26 cellular contexts compared by ENCODE assay signal in the genomic region with DNA sequence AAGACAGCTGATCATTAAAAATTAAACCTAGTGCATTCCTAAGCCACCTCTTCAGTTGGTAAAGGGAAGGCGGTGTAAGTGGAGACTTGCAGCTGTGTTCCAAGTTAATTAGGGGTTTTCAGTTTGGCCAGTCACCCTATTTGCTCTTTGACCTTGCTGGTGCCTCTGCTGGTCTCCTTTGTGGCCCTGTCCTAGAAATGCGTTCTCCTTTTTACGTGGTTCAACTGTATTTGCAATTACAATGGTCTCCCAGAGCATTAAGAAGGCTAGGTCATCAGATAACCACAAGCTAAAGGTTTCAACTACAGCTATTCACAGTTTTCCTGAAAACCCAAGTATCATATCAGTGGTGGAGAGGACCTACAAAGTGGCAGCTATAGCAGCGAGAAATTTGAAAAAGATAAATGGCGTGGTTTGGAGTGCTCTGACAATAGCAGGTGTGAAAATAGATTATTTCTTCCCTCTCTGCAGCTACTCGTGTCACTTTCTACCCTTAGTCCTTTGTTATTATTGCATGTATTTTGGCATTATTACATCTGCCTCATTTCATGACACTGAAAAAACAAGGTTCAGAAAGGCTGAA.
DNase-seq lines count a peak whose midpoint lies in the region; ATAC-seq and TF ChIP-seq lines count a peak whose summit lies in the region.
"Had no signal": no experiment of that assay in that cellular context is flagged by ENCODE, and none has a peak within 500 bp of the region (broad histone marks: within the 10 kb centered on the region; RNA-seq: fewer than 3 reads in every experiment).

No MANE protein-coding gene starts in this region.

- no peak overlapping the region for H2BK5ac ChIP-seq in H9 (ENCODE audit: insufficient read length, low read length)

- H3K4me1 ChIP-seq in H9 (ENCODE audit: insufficient read depth, low read length) = no peaks in the 10 kb centered on the region
- H3K4me1 ChIP-seq: esophagus muscularis mucosa, foreskin keratinocyte had no signal

- H2BK12ac ChIP-seq in H9 (ENCODE audit: insufficient read length, low read depth, low read length) = no peak overlapping the region

- no peak overlapping the region for H3K23ac ChIP-seq in H9 (ENCODE audit: insufficient read length, low read depth, low read length)

- H3K27ac Mint-ChIP-seq in H9 = peak overlapping the region in 2 of 3 experiments; percentile 2 to 65; a peak in 1 of 7 replicates
- peak overlapping the region; percentile 61; the same call in 1 of the 2 replicates for H3K27ac Mint-ChIP-seq in WTC11
- peak overlapping the region; percentile 58 for H3K27ac Mint-ChIP-seq in neural crest cell (ENCODE audit: unreplicated experiment)
- H3K27ac Mint-ChIP-seq: activated CD4-positive, alpha-beta T cell treated with anti-CD3 and anti-CD28 coated beads, Interleukin-2, amount 10 ng/mL, durations not matched to agents 7 days and 5 days; activated naive CD8-positive, alpha-beta T cell treated with anti-CD3 and anti-CD28 coated beads, Interleukin-2, amount 10 ng/mL, durations not matched to agents 7 days and 5 days; activated T-cell treated with anti-CD3 and anti-CD28 coated beads, Interleukin-2, amount 50 U/mL, for 24 hours; natural killer cell; stimulated activated effector memory CD8-positive, alpha-beta T cell treated with anti-CD3 and anti-CD28 coated beads, Interleukin-12 subunit alpha, Interleukin-12 subunit beta, amount 100 ng/mL, for 72 hours had no signal

- H3K4ac ChIP-seq in H9 (ENCODE audit: low read depth, low read length) = no peak overlapping the region

- no CpG with 5 or more reads among the region's 6 CpGs for WGBS in H9 (ENCODE audit: extremely low coverage, insufficient read length, low lambda C conversion rate)

- POLR2A ChIA-PET in WTC11 (lab: Charles Lee) = no interaction called here

- no peaks in the 10 kb centered on the region for H3K23me2 ChIP-seq in H9 (ENCODE audit: insufficient read length, low read depth, low read length, poor library complexity, severe bottlenecking)

- H3K4me3 Mint-ChIP-seq in H9 (no peak overlapping the region), WTC11 (no peak overlapping the region), neural crest cell (peak overlapping the region; percentile 52)
- H3K4me3 Mint-ChIP-seq: activated CD4-positive, alpha-beta T cell treated with anti-CD3 and anti-CD28 coated beads, Interleukin-2, amount 10 ng/mL, durations not matched to agents 7 days and 5 days; activated naive CD8-positive, alpha-beta T cell treated with anti-CD3 and anti-CD28 coated beads, Interleukin-2, amount 10 ng/mL, durations not matched to agents 7 days and 5 days; activated T-cell treated with anti-CD3 and anti-CD28 coated beads, Interleukin-2, amount 50 U/mL, for 24 hours; central memory CD8-positive, alpha-beta T cell; natural killer cell; stimulated activated effector memory CD8-positive, alpha-beta T cell treated with anti-CD3 and anti-CD28 coated beads, Interleukin-12 subunit alpha, Interleukin-12 subunit beta, amount 100 ng/mL, for 72 hours had no signal

- no peak for TF ChIP-seq POLR2A in NB4 (IDR thresholded peaks at IDR 0.05; ENCODE audit: extremely low read depth, insufficient read length)

- no peak overlapping the region for H2AK5ac ChIP-seq in H9 (ENCODE audit: insufficient read length, low read length)

- ATAC-seq in WTC11 = peak; percentile 47
- ATAC-seq: natural killer cell; stimulated activated effector memory CD8-positive, alpha-beta T cell treated with anti-CD3 and anti-CD28 coated beads, Interleukin-12 subunit alpha, Interleukin-12 subunit beta, amount 100 ng/mL, for 72 hours had no signal

- H3T11ph ChIP-seq in H9 (ENCODE audit: low read length) = no peak overlapping the region

- in situ Hi-C loops in GM13977 (cut with MboI; ENCODE audit: low pct_unique_long_range_greater_than_20kb, low sequenced_read_pairs, unreplicated experiment) = no loop called here

- CTCF ChIA-PET in WTC11 (lab: Charles Lee) = interaction anchor here (1.5 to 1.7 kb wide), 2 partner anchors 9 to 51 kb away, joined by 4 to 7 read pairs; no protein-coding TSS in a partner anchor

- peaks cover 15 to 24% of the 10 kb centered on the region in 2 experiments for H3K4me1 Mint-ChIP-seq in H9
- H3K4me1 Mint-ChIP-seq in WTC11 = peaks cover 34% of the 10 kb centered on the region
- H3K4me1 Mint-ChIP-seq in neural crest cell = peaks cover 65% of the 10 kb centered on the region
- H3K4me1 Mint-ChIP-seq: activated CD4-positive, alpha-beta T cell treated with anti-CD3 and anti-CD28 coated beads, Interleukin-2, amount 10 ng/mL, durations not matched to agents 7 days and 5 days; activated naive CD8-positive, alpha-beta T cell treated with anti-CD3 and anti-CD28 coated beads, Interleukin-2, amount 10 ng/mL, durations not matched to agents 7 days and 5 days; central memory CD8-positive, alpha-beta T cell; stimulated activated effector memory CD8-positive, alpha-beta T cell treated with anti-CD3 and anti-CD28 coated beads, Interleukin-12 subunit alpha, Interleukin-12 subunit beta, amount 100 ng/mL, for 72 hours had no signal

- peaks cover 0 to 4% (median 0%) of the 10 kb centered on the region in 3 experiments; a peak in 1 of 7 replicates for H3K36me3 Mint-ChIP-seq in H9 (ENCODE audit: insufficient read depth in 1 of 3, low read depth in 3 of 3)
- H3K36me3 Mint-ChIP-seq in WTC11 = peaks cover 3% of the 10 kb centered on the region; the same call in 1 of the 2 replicates
- H3K36me3 Mint-ChIP-seq in neural crest cell (ENCODE audit: low read depth) = peaks cover 3% of the 10 kb centered on the region
- H3K36me3 Mint-ChIP-seq: natural killer cell; stimulated activated effector memory CD8-positive, alpha-beta T cell treated with anti-CD3 and anti-CD28 coated beads, Interleukin-12 subunit alpha, Interleukin-12 subunit beta, amount 100 ng/mL, for 72 hours had no signal

- no peak overlapping the region for H3K18ac ChIP-seq in H9 (ENCODE audit: insufficient read length, low read depth, low read length)

- H3K27me3 Mint-ChIP-seq in H9 (ENCODE audit: low read depth) (no peaks in the 10 kb centered on the region), WTC11 (ENCODE audit: low read depth) (no peaks in the 10 kb centered on the region), neural crest cell (ENCODE audit: low read depth) (no peaks in the 10 kb centered on the region)
- H3K27me3 Mint-ChIP-seq: activated CD4-positive, alpha-beta T cell treated with anti-CD3 and anti-CD28 coated beads, Interleukin-2, amount 10 ng/mL, durations not matched to agents 7 days and 5 days had no signal

- TF ChIP-seq CTCF in H9 (conservative IDR thresholded peaks at IDR 0.05) (no peak), NB4 (IDR thresholded peaks at IDR 0.05; ENCODE audit: low read depth, low read length) (no peak), WTC11 (IDR thresholded peaks at IDR 0.05) (no peak), neural crest cell (conservative IDR thresholded peaks at IDR 0.05) (no peak), GM13977 (IDR thresholded peaks at IDR 0.05; ENCODE audit: extremely low read depth, insufficient read depth, missing control alignments) (no peak)

- H3K56ac ChIP-seq in H9 (ENCODE audit: insufficient read length, low read depth, low read length) = no peak overlapping the region

- no peak overlapping the region for H3K9ac ChIP-seq in H9 (ENCODE audit: extremely low read depth, insufficient read length, low read length)
- H3K9ac ChIP-seq: BLaER1 had no signal

- H4K5ac ChIP-seq in H9 (ENCODE audit: insufficient read length, low read depth, low read length) = no peak overlapping the region

- H3K79me2 ChIP-seq in H9 (ENCODE audit: insufficient read depth, low read length) = no peaks in the 10 kb centered on the region

- no peak overlapping the region for H3K27ac ChIP-seq in H9 (ENCODE audit: insufficient read length, low read depth, low read length)
- H3K27ac ChIP-seq: BLaER1, esophagus muscularis mucosa, foreskin keratinocyte, ovary, transverse colon, VCaP had no signal

- no peaks in the 10 kb centered on the region; a peak in 1 of 5 replicates for H3K9me3 Mint-ChIP-seq in H9
- peaks cover 6% of the 10 kb centered on the region for H3K9me3 Mint-ChIP-seq in WTC11
- H3K9me3 Mint-ChIP-seq in neural crest cell = peaks cover under 1% of the 10 kb centered on the region
- H3K9me3 Mint-ChIP-seq: natural killer cell had no signal

- no peak overlapping the region for H4K91ac ChIP-seq in H9 (ENCODE audit: insufficient read length, low read depth, low read length)

- H3K9me3 ChIP-seq in H9 (ENCODE audit: control insufficient read depth, low read depth, low read length) = no peaks in the 10 kb centered on the region
- H3K9me3 ChIP-seq: esophagus muscularis mucosa, ovary, transverse colon had no signal

- no peak overlapping the region for H2BK15ac ChIP-seq in H9 (ENCODE audit: low read depth, low read length)

- no peak overlapping the region for H3K14ac ChIP-seq in H9 (ENCODE audit: insufficient read depth, low read length)

- no peak overlapping the region for H2AFZ ChIP-seq in H9 (ENCODE audit: low read length)

- DNase-seq in H9 (no peak), NB4 (ENCODE audit: low read depth) (peak; percentile 50), WTC11 (ENCODE audit: low spot score) (no peak), neural crest cell (ENCODE audit: low read depth, low spot score) (no peak), GM13977 (ENCODE audit: low spot score) (no peak), NOMO-1 treated with DMSO at 0.1 percent for 48 hours (lab: John Stamatoyannopoulos, UW; ENCODE audit: unreplicated experiment) (no peak)
- no peak for DNase-seq in activated CD4-positive, alpha-beta T cell treated with anti-CD3 and anti-CD28 coated beads for 1 hour
- DNase-seq: activated CD4-positive, alpha-beta T cell treated with anti-CD3 and anti-CD28 coated beads, Interleukin-2, amount 10 ng/mL, durations not matched to agents 7 days and 5 days; activated effector memory CD4-positive, alpha-beta T cell treated with anti-CD3 and anti-CD28 coated beads, Interleukin-2, amount 50 U/mL, for 16 hours; activated naive CD8-positive, alpha-beta T cell treated with anti-CD3 and anti-CD28 coated beads, Interleukin-2, amount 10 ng/mL, durations not matched to agents 7 days and 5 days; activated T-cell treated with anti-CD3 and anti-CD28 coated beads, Interleukin-2, amount 50 U/mL, for 24 hours; DMS153; HCEC 1CT; head of caudate nucleus; natural killer cell; NCI-H1105 treated with DMSO at 0.1 percent for 48 hours; NCI-H187 treated with DMSO at 0.1 percent for 48 hours; NCI-H524 treated with DMSO at 0.1 percent for 48 hours; ovary; transverse colon had no signal

- no peaks in the 10 kb centered on the region for H3K27me3 ChIP-seq in H9 (ENCODE audit: insufficient read depth, low read length)
- H3K27me3 ChIP-seq: BLaER1, esophagus muscularis mucosa, foreskin keratinocyte, ovary, transverse colon had no signal

- H3K4me3 ChIP-seq in NB4 (ENCODE audit: low read depth, low read length) = no peak overlapping the region
- H3K4me3 ChIP-seq: BLaER1, esophagus muscularis mucosa, ovary, transverse colon had no signal

- no peak overlapping the region for H2BK120ac ChIP-seq in H9 (ENCODE audit: low read depth, low read length, poor library complexity, severe bottlenecking)

- H4K8ac ChIP-seq in H9 (replicated peaks; ENCODE audit: insufficient read length, low read depth, low read length) = no peak overlapping the region

- H3K4me2 ChIP-seq in H9 (ENCODE audit: insufficient read depth, insufficient read length, low read length) = no peak overlapping the region

- H4K20me1 ChIP-seq in H9 (ENCODE audit: control insufficient read depth, insufficient read depth, insufficient read length) = no peaks in the 10 kb centered on the region
- H4K20me1 ChIP-seq: BLaER1 had no signal

- H3K79me1 ChIP-seq in H9 (ENCODE audit: insufficient read depth, low read depth, low read length, poor library complexity, severe bottlenecking) = no peaks in the 10 kb centered on the region

- no peak overlapping the region for H2BK20ac ChIP-seq in H9 (ENCODE audit: low read depth, low read length, poor library complexity, severe bottlenecking)
